Comparison of ENCODE assay signal across 8 cellular contexts in genomic region chr6:47242483-47243386, GRCh38.
DNase-seq lines count a peak whose midpoint lies in the region; ATAC-seq and TF ChIP-seq lines count a peak whose summit lies in the region.

No MANE protein-coding gene starts in this region.

- H3K36me3 ChIP-seq in lung (ENCODE audit: control insufficient read depth in 2 of 2, insufficient read depth in 2 of 2, low read length in 2 of 2), result no peaks in the 10 kb centered on the region

- ATAC-seq in GM18873 (IDR thresholded peaks at IDR 0.05; ENCODE audit: low FRiP score, unreplicated experiment) (peak; percentile 89), HG03095 (IDR thresholded peaks at IDR 0.05; ENCODE audit: unreplicated experiment) (peak; percentile 96), lung (ENCODE audit: insufficient read depth, low FRiP score) (peak; percentile 88)

- DNase-seq in AG08395 (ENCODE audit: low spot score) (peak; percentile 87), NCI-H2171 treated with DMSO at 0.1 percent for 48 hours (lab: John Stamatoyannopoulos, UW) (peak; percentile 73), dedifferentiated amniotic fluid mesenchymal stem cell (ENCODE audit: extremely low spot score) (peak; percentile 30), lung (ENCODE audit: low spot score) (peak; percentile 88)
- peak; percentile 89 for DNase-seq in activated CD4-positive, alpha-beta T cell treated with anti-CD3 and anti-CD28 coated beads, Interleukin-2, amount 10 ng/mL, durations not matched to agents 24 days and 14 days
- peak; percentile 0 for DNase-seq in stimulated activated CD8-positive, alpha-beta memory T cell treated with anti-CD3 and anti-CD28 coated beads, Interleukin-15, amount 100 ng/mL, for 24 hours (ENCODE audit: low read depth)

- 26 to 37% methylated on average over 14 of the region's 14 CpGs for WGBS in lung, 2 donors

- H3K4me3 ChIP-seq in lung, result no peak overlapping the region

- no peaks in the 10 kb centered on the region for H3K9me3 ChIP-seq in lung (ENCODE audit: control insufficient read depth in 2 of 2, insufficient read depth in 1 of 2, low read length in 1 of 2)

- TF ChIP-seq CTCF in lung (IDR thresholded peaks at IDR 0.05; ENCODE audit: control extremely low read depth, extremely low read depth), result no peak

- peaks cover 11% of the 10 kb centered on the region for H3K4me1 Mint-ChIP-seq in activated CD4-positive, alpha-beta T cell treated with anti-CD3 and anti-CD28 coated beads, Interleukin-2, amount 10 ng/mL, durations not matched to agents 24 days and 14 days

- H3K27me3 Mint-ChIP-seq in activated CD4-positive, alpha-beta T cell treated with anti-CD3 and anti-CD28 coated beads, Interleukin-2, amount 10 ng/mL, durations not matched to agents 24 days and 14 days, result no peaks in the 10 kb centered on the region

- H3K4me1 ChIP-seq in lung (ENCODE audit: control insufficient read depth in 2 of 2, insufficient read depth in 2 of 2, low read length in 2 of 2), result peaks cover 4 to 10% of the 10 kb centered on the region in 2 donors

- no peaks in the 10 kb centered on the region for H3K27me3 ChIP-seq in lung (ENCODE audit: control insufficient read depth, insufficient read depth)

- peak overlapping the region; percentile 22 for H3K4me3 Mint-ChIP-seq in activated CD4-positive, alpha-beta T cell treated with anti-CD3 and anti-CD28 coated beads, Interleukin-2, amount 10 ng/mL, durations not matched to agents 24 days and 14 days

- H3K9me3 Mint-ChIP-seq in activated CD4-positive, alpha-beta T cell treated with anti-CD3 and anti-CD28 coated beads, Interleukin-2, amount 10 ng/mL, durations not matched to agents 24 days and 14 days, result no peaks in the 10 kb centered on the region

- no peak overlapping the region for H3K27ac ChIP-seq in lung (ENCODE audit: low read depth in 1 of 2, low read length in 1 of 2)

- no peak overlapping the region for H3K27ac Mint-ChIP-seq in activated CD4-positive, alpha-beta T cell treated with anti-CD3 and anti-CD28 coated beads, Interleukin-2, amount 10 ng/mL, durations not matched to agents 24 days and 14 days

- intact Hi-C loops in activated CD4-positive, alpha-beta T cell treated with anti-CD3 and anti-CD28 coated beads, Interleukin-2, amount 10 ng/mL, durations not matched to agents 24 days and 14 days (cut with micrococcal nuclease), result no loop called here

- no peaks in the 10 kb centered on the region for H3K36me3 Mint-ChIP-seq in activated CD4-positive, alpha-beta T cell treated with anti-CD3 and anti-CD28 coated beads, Interleukin-2, amount 10 ng/mL, durations not matched to agents 24 days and 14 days (ENCODE audit: low read depth)

Comparison
In these comparisons a context has a peak if more than half of its experiments do, and no peak if none do; other contexts are left out.
1. DNase-seq: peak in every context shown above with its lines; median percentile 89 in activated CD4-positive, alpha-beta T cell treated with anti-CD3 and anti-CD28 coated beads, Interleukin-2, amount 10 ng/mL, durations not matched to agents 24 days and 14 days; 88 in lung; 87 in AG08395; 73 in NCI-H2171 treated with DMSO at 0.1 percent for 48 hours; 30 in dedifferentiated amniotic fluid mesenchymal stem cell; 0 in stimulated activated CD8-positive, alpha-beta memory T cell treated with anti-CD3 and anti-CD28 coated beads, Interleukin-15, amount 100 ng/mL, for 24 hours.